In genomic region chr13:72622546-72622945, GRCh38 we compare ENCODE assay signal across 21 cellular contexts.
A peak's percentile ranks its signal among the peaks of the same experiment; 100 is the strongest.
DNase-seq lines count a peak whose midpoint lies in the region; ATAC-seq and TF ChIP-seq lines count a peak whose summit lies in the region.
"Had no signal": no experiment of that assay in that cellular context is flagged by ENCODE, and none has a peak within 500 bp of the region (broad histone marks: within the 10 kb centered on the region; RNA-seq: fewer than 3 reads in every experiment).

No MANE protein-coding gene starts in this region.

- H3K9ac ChIP-seq in mammary epithelial cell (ENCODE audit: insufficient read depth, low read length): no peak overlapping the region
- H3K9ac ChIP-seq: BLaER1 had no signal

- H3K27me3 Mint-ChIP-seq in MCF 10A (ENCODE audit: insufficient read depth, unreplicated experiment): peaks cover 24% of the 10 kb centered on the region

- H3K36me3 ChIP-seq in mammary epithelial cell (ENCODE audit: insufficient read depth, low read length): no peaks in the 10 kb centered on the region
- H3K36me3 ChIP-seq: BLaER1 had no signal

- H3K4me1 Mint-ChIP-seq in MCF 10A (ENCODE audit: insufficient read depth, unreplicated experiment): no peaks in the 10 kb centered on the region
- H3K4me1 Mint-ChIP-seq: B cell; CD8-positive, alpha-beta memory T cell had no signal

- H4K20me1 ChIP-seq in mammary epithelial cell (ENCODE audit: insufficient read depth, low read length): no peaks in the 10 kb centered on the region
- H4K20me1 ChIP-seq: BLaER1 had no signal

- no peaks in the 10 kb centered on the region for H3K9me3 Mint-ChIP-seq in MCF 10A (ENCODE audit: unreplicated experiment)
- H3K9me3 Mint-ChIP-seq: CD4-positive, alpha-beta T cell; GM23338; H9 had no signal

- POLR2A ChIA-PET in MCF 10A (lab: Yijun Ruan, JAX): no interaction called here

- H3K27ac ChIP-seq in mammary epithelial cell (ENCODE audit: insufficient read depth, low read depth, low read length): no peak overlapping the region
- H3K27ac ChIP-seq: 22Rv1, BLaER1, C4-2B had no signal

- no peaks in the 10 kb centered on the region for H3K27me3 ChIP-seq in mammary epithelial cell (ENCODE audit: insufficient read depth, low read length)
- H3K27me3 ChIP-seq: BLaER1 had no signal

- no peaks in the 10 kb centered on the region for H3K36me3 Mint-ChIP-seq in MCF 10A (ENCODE audit: insufficient read depth, unreplicated experiment)
- H3K36me3 Mint-ChIP-seq: CD8-positive, alpha-beta memory T cell had no signal

- ATAC-seq in HG03175 (IDR thresholded peaks at IDR 0.05; ENCODE audit: unreplicated experiment): no peak
- no peak for ATAC-seq in HG03378 (IDR thresholded peaks at IDR 0.05; ENCODE audit: unreplicated experiment)
- no peak for ATAC-seq in HG03196 (IDR thresholded peaks at IDR 0.05; ENCODE audit: unreplicated experiment)
- no peak for ATAC-seq in HG02678 (IDR thresholded peaks at IDR 0.05; ENCODE audit: unreplicated experiment)
- ATAC-seq: GM23338, HCT116 had no signal

- CTCF ChIA-PET in mammary epithelial cell (lab: Charles Lee; ENCODE audit: low non-redundant PET) (no interaction called here), MCF 10A (lab: Yijun Ruan, JAX) (interaction anchor here (0.6 kb wide), 1 partner anchor 21 kb away, joined by 5 read pairs; no protein-coding TSS in a partner anchor)

- no peak overlapping the region for H2AFZ ChIP-seq in mammary epithelial cell (ENCODE audit: low read depth, low read length)
- H2AFZ ChIP-seq: GM23338 had no signal

- intact Hi-C loops in mammary epithelial cell (cut with micrococcal nuclease): no loop called here
- intact Hi-C loops in MCF 10A (cut with micrococcal nuclease): no loop called here

- H3K4me3 ChIP-seq in mammary epithelial cell (replicated peaks in 1 of 3; ENCODE audit: insufficient read depth in 1 of 3, low read depth in 2 of 3, low read length in 3 of 3) (no peak overlapping the region), epithelial cell of esophagus (ENCODE audit: low read length) (no peak overlapping the region)
- H3K4me3 ChIP-seq: BLaER1, GM23338 had no signal

- H3K4me1 ChIP-seq in mammary epithelial cell (ENCODE audit: insufficient read depth, low read length): no peaks in the 10 kb centered on the region
- H3K4me1 ChIP-seq: BLaER1 had no signal

- in situ Hi-C loops in mammary epithelial cell (cut with MboI; ENCODE audit: low sequenced_read_pairs in 2 of 2): no loop called here

- H3K4me3 Mint-ChIP-seq in MCF 10A (ENCODE audit: unreplicated experiment): no peak overlapping the region
- H3K4me3 Mint-ChIP-seq: B cell; CD4-positive, alpha-beta T cell; CD8-positive, alpha-beta memory T cell; GM23338; H9 had no signal

- BruUV-seq in mammary epithelial cell (replicated peaks; lab: Mats Ljungman, UMichigan) (no TSS peak), MCF 10A (replicated peaks; lab: Mats Ljungman, UMichigan) (no TSS peak)

- DNase-seq in mammary epithelial cell (peak; percentile 70), MCF 10A (ENCODE audit: unreplicated experiment) (no peak), epithelial cell of esophagus (ENCODE audit: low read depth) (peak; percentile 75), myocyte (ENCODE audit: low read depth) (peak; percentile 10)
- DNase-seq: CD4-positive, alpha-beta T cell; CD8-positive, alpha-beta memory T cell; DMS 273 treated with DMSO at 0.1 percent for 48 hours; DMS79; EL; GDM1; H9 had no signal

- no peak for TF ChIP-seq CTCF in mammary epithelial cell (conservative IDR thresholded peaks at IDR 0.05 in 1 of 2, IDR thresholded peaks at IDR 0.05 in 1 of 2; ENCODE audit: extremely low read depth in 1 of 2, insufficient read depth in 1 of 2, low read depth in 1 of 2, low read length in 2 of 2)
- no peak for TF ChIP-seq CTCF in MCF 10A (IDR thresholded peaks at IDR 0.05; ENCODE audit: unreplicated experiment)
- TF ChIP-seq CTCF in epithelial cell of esophagus (IDR thresholded peaks at IDR 0.05; ENCODE audit: insufficient read depth, low read depth, low read length, missing control alignments): no peak

- dilution Hi-C loops in mammary epithelial cell (cut with HindIII; ENCODE audit: low sequenced_read_pairs): no loop called here

- H3K9me3 ChIP-seq in mammary epithelial cell (replicated peaks; ENCODE audit: insufficient read depth, low read length): no peaks in the 10 kb centered on the region
- H3K9me3 ChIP-seq: BLaER1 had no signal

- H3K4me2 ChIP-seq in mammary epithelial cell (ENCODE audit: insufficient read depth, low read depth, low read length): no peak overlapping the region
- H3K4me2 ChIP-seq: BLaER1, GM23338 had no signal

- no peak overlapping the region for H3K27ac Mint-ChIP-seq in MCF 10A (ENCODE audit: low read depth, unreplicated experiment)
- H3K27ac Mint-ChIP-seq: B cell; CD4-positive, alpha-beta T cell; CD8-positive, alpha-beta memory T cell; GM23338; H9 had no signal

- WGBS in mammary epithelial cell (ENCODE audit: low coverage, missing lambda C conversion rate): 51% methylated on average over 2 of the region's 2 CpGs

- no peaks in the 10 kb centered on the region for H3K79me2 ChIP-seq in mammary epithelial cell (ENCODE audit: insufficient read depth, low read length)
